In genomic region chr11:64224891-64225607, GRCh38 we compare ENCODE assay signal across 8 cellular contexts. TPM values are rescaled to one million over a fixed set of nuclear protein-coding genes. Genes with fewer than 3 reads are reported as not detected.
DNase-seq lines count a peak whose midpoint lies in the region; ATAC-seq and TF ChIP-seq lines count a peak whose summit lies in the region.

No MANE protein-coding gene starts in this region.

- CTCF ChIA-PET in T-cell (lab: Charles Lee), result interaction anchor here in 1 of 2 donors (1.0 kb wide), 1 partner anchor 17 kb away, joined by 3 read pairs; no protein-coding TSS in a partner anchor

- intact Hi-C loops in sciatic nerve (cut with DNase I), result no loop called here

- H3K27ac ChIP-seq in fibroblast of lung (ENCODE audit: insufficient read depth, low read length), result peak overlapping the region; percentile 68

- peak overlapping the region; percentile 80 to 92 (median 86) for H3K4me3 Mint-ChIP-seq in T-cell

- H3K9me3 ChIP-seq in fibroblast of lung (ENCODE audit: control insufficient read depth, insufficient read depth, low read depth, low read length), result no peaks in the 10 kb centered on the region

- H3K27me3 ChIP-seq in fibroblast of lung (ENCODE audit: control insufficient read depth, insufficient read depth, low read length), result no peaks in the 10 kb centered on the region

- H3K4me2 ChIP-seq in fibroblast of lung (ENCODE audit: extremely low read depth, insufficient read depth, low read length), result peak overlapping the region; percentile 95

- POLR2A ChIA-PET in T-cell (lab: Charles Lee), result no interaction called here

- peak; percentile 37 for DNase-seq in GM12865 (ENCODE audit: low read depth)
- no peak for DNase-seq in T-cell
- no peak for DNase-seq in fibroblast of lung (ENCODE audit: low read depth in 2 of 2)
- DNase-seq in sciatic nerve (ENCODE audit: low spot score), result peak; percentile 63
- DNase-seq in HUDEP-2 (lab: John Stamatoyannopoulos, UW; ENCODE audit: unreplicated experiment in 76 of 76), result no peak

- no peaks in the 10 kb centered on the region for H4K20me1 ChIP-seq in fibroblast of lung (ENCODE audit: control insufficient read depth, extremely low read depth, insufficient read depth, low read length)

- H3K36me3 Mint-ChIP-seq in T-cell, result peaks cover 4% of the 10 kb centered on the region

- H3K4me3 ChIP-seq in GM12865 (ENCODE audit: low read depth, low read length) (peak overlapping the region; percentile 94), fibroblast of lung (replicated peaks in 1 of 4; ENCODE audit: control extremely low read depth in 1 of 4, insufficient read depth in 1 of 4, low read depth in 3 of 4, low read length in 4 of 4) (peak overlapping the region; percentile 81 to 90 (median 88))

- peaks cover 32 to 42% (median 36%) of the 10 kb centered on the region in 3 donors for H3K4me1 Mint-ChIP-seq in T-cell

- H3K9ac ChIP-seq in fibroblast of lung (ENCODE audit: insufficient read depth, low read length), result no peak overlapping the region

- H3K27me3 Mint-ChIP-seq in T-cell, result no peaks in the 10 kb centered on the region

- no peak overlapping the region for H2AFZ ChIP-seq in fibroblast of lung (ENCODE audit: low read length)

- peaks cover 8% of the 10 kb centered on the region for H3K4me1 ChIP-seq in fibroblast of lung (ENCODE audit: control insufficient read depth, extremely low read depth, insufficient read depth, low read length)

- TF ChIP-seq CTCF in GM12865 (IDR thresholded peaks at IDR 0.05; ENCODE audit: insufficient read depth, low read depth, low read length, missing control alignments) (no peak), fibroblast of lung (conservative IDR thresholded peaks at IDR 0.05 in 1 of 2, IDR thresholded peaks at IDR 0.05 in 1 of 2; ENCODE audit: low read depth in 1 of 2, low read length in 2 of 2) (no peak)

- H3K36me3 ChIP-seq in fibroblast of lung (ENCODE audit: control insufficient read depth, insufficient read depth, low read length), result peaks cover 14% of the 10 kb centered on the region

- peak overlapping the region; percentile 74 to 84 for H3K27ac Mint-ChIP-seq in T-cell

- ATAC-seq in T-cell (replicated peaks in 1 of 4) (no peak), sciatic nerve (no peak), GM18867 (IDR thresholded peaks at IDR 0.05; ENCODE audit: unreplicated experiment) (no peak), HG03097 (IDR thresholded peaks at IDR 0.05; ENCODE audit: low FRiP score, unreplicated experiment) (no peak), GM21360 (IDR thresholded peaks at IDR 0.05; ENCODE audit: unreplicated experiment) (no peak)

- peaks cover 8% of the 10 kb centered on the region for H3K79me2 ChIP-seq in fibroblast of lung (ENCODE audit: control insufficient read depth, insufficient read depth, low read length)

- no peaks in the 10 kb centered on the region for H3K9me3 Mint-ChIP-seq in T-cell

RNA-seq across cellular contexts. Expression of gene TRPT1, which starts 0.9 kb away (rescaled TPM):
- total RNA-seq in T-cell, result 10 to 100 TPM; 16.1 to 48.3 (median 40.2) TPM
- 32.9 and 41.5 TPM in 2 replicates for total RNA-seq in fibroblast of lung
- 20.5 and 25.7 TPM in 2 replicates for polyA plus RNA-seq in fibroblast of lung
- polyA plus RNA-seq in fibroblast of lung (2012), result 34.7 and 42.7 TPM in 2 replicates
- polyA minus RNA-seq in fibroblast of lung (ENCODE audit: low replicate concordance), result 66.6 and 78.4 TPM in 2 replicates
- total RNA-seq in sciatic nerve, result 20.6 TPM

RNA-seq across cellular contexts. Expression of gene NUDT22, which starts 1.0 kb away (rescaled TPM):
- total RNA-seq in T-cell (100 to 1,000 TPM in 1 of 5 donors, 10 to 100 TPM in 4; 49.7 to 108 (median 97.5) TPM), fibroblast of lung (47.8 and 71.5 TPM in 2 replicates), sciatic nerve (28.0 TPM)
- 17.7 and 18.5 TPM in 2 replicates for polyA plus RNA-seq in fibroblast of lung
- polyA plus RNA-seq in fibroblast of lung (2012), result 43.8 and 52.2 TPM in 2 replicates
- polyA minus RNA-seq in fibroblast of lung (ENCODE audit: low replicate concordance), result 31.9 and 51.5 TPM in 2 replicates

RNA-seq across cellular contexts. Expression of gene DNAJC4, which starts 5.3 kb away (rescaled TPM):
- 10 to 100 TPM; 46.2 to 64.7 (median 51.4) TPM for total RNA-seq in T-cell
- 12.6 TPM in 2 replicates for total RNA-seq in fibroblast of lung
- 11.2 and 12.6 TPM in 2 replicates for polyA plus RNA-seq in fibroblast of lung
- 22.2 and 25.1 TPM in 2 replicates for polyA plus RNA-seq in fibroblast of lung (2012)
- 15.4 and 31.3 TPM in 2 replicates for polyA minus RNA-seq in fibroblast of lung (ENCODE audit: low replicate concordance)
- 30.4 TPM for total RNA-seq in sciatic nerve

RNA-seq across cellular contexts. Expression of gene VEGFB, which starts 9.3 kb away (rescaled TPM):
- 10 to 100 TPM; 47.9 to 80.7 (median 76.0) TPM for total RNA-seq in T-cell
- 24.4 and 27.9 TPM in 2 replicates for total RNA-seq in fibroblast of lung
- polyA plus RNA-seq in fibroblast of lung, result 21.2 and 25.3 TPM in 2 replicates
- 143 and 151 TPM in 2 replicates for polyA plus RNA-seq in fibroblast of lung (2012)
- polyA minus RNA-seq in fibroblast of lung (ENCODE audit: low replicate concordance), result 35.6 and 43.8 TPM in 2 replicates
- 134 TPM for total RNA-seq in sciatic nerve

RNA-seq across cellular contexts. Expression of gene FKBP2, which starts 15.8 kb away (rescaled TPM):
- 10 to 100 TPM; 17.9 to 53.0 (median 42.9) TPM for total RNA-seq in T-cell
- 60.9 and 62.9 TPM in 2 replicates for total RNA-seq in fibroblast of lung
- polyA plus RNA-seq in fibroblast of lung, result 34.7 and 41.4 TPM in 2 replicates
- 129 and 130 TPM in 2 replicates for polyA plus RNA-seq in fibroblast of lung (2012)
- polyA minus RNA-seq in fibroblast of lung (ENCODE audit: low replicate concordance), result 20.6 and 32.5 TPM in 2 replicates
- total RNA-seq in sciatic nerve, result 56.2 TPM

Comparison
In these comparisons a context has a peak if more than half of its experiments do, and no peak if none do; other contexts are left out.
1. DNase-seq: peak in GM12865 (single experiment) and sciatic nerve (single experiment); none in T-cell (0 of 34), fibroblast of lung (0 of 2) and HUDEP-2 (0 of 76).